In the genomic region with DNA sequence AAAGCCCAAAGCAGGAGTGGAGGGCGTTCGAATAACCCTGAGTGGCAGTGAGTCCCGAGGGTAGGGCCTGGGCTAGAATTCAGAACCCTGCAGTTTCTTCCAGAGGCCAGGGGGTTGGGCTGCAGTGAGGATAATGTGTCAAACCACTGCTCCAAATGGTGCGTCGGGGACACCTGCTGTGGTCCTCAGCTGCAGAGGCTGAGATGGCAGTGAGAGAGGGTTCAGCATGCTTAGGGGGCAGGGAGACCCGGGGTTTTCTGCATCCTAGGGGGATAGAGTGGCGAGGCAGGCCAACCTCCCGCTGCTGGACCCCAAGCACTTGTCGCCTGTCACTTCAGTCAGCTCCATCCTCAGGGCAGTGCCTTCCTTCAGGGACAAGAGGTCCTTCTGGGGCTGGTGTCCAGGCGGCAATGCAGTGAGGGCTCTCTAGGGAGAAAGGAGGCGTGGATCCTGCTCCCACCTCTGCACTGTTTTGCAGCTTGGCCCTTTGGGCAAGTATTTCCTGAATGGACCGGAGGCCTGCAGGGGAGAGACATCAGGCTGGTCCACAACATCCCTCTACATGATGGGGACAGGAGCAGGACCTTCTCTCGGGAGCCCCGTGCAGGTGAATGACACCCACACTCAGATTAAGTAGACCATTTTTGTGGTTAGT, we compare ENCODE assay signal across 17 cellular contexts. TPM values are rescaled to one million over a fixed set of nuclear protein-coding genes. Genes with fewer than 3 reads are reported as not detected.
A peak's percentile ranks its signal among the peaks of the same experiment; 100 is the strongest.
DNase-seq lines count a peak whose midpoint lies in the region; ATAC-seq, FAIRE-seq and TF ChIP-seq lines count a peak whose summit lies in the region.
"Had no signal": no experiment of that assay in that cellular context is flagged by ENCODE, and none has a peak within 500 bp of the region (broad histone marks: within the 10 kb centered on the region; RNA-seq: fewer than 3 reads in every experiment).

No MANE protein-coding gene starts in this region.

- no peak overlapping the region for H2BK20ac ChIP-seq in H9 (ENCODE audit: low read depth, low read length, poor library complexity, severe bottlenecking)
- H2BK20ac ChIP-seq in H1 (ENCODE audit: low read length), result no peak overlapping the region

- H3K4me3 ChIP-seq in H1 (ENCODE audit: extremely low read depth in 1 of 4, insufficient read depth in 2 of 4, low read depth in 3 of 4, low read length in 4 of 4) (no peak overlapping the region), psoas muscle (peak overlapping the region; percentile 55)
- H3K4me3 ChIP-seq: HAP-1 had no signal

- POLR2A ChIA-PET in H1 (lab: Charles Lee; ENCODE audit: partially characterized antibody), result no interaction called here

- H3K4me2 ChIP-seq in H9 (ENCODE audit: insufficient read depth, insufficient read length, low read length), result no peak overlapping the region
- H3K4me2 ChIP-seq in H1 (ENCODE audit: insufficient read depth in 1 of 2, low read depth in 2 of 2, low read length in 2 of 2), result no peak overlapping the region

- H3K9me3 ChIP-seq in H9 (ENCODE audit: control insufficient read depth, low read depth, low read length) (no peaks in the 10 kb centered on the region), H1 (ENCODE audit: insufficient read depth in 2 of 2, low read depth in 1 of 2, low read length in 1 of 2) (no peaks in the 10 kb centered on the region), psoas muscle (no peaks in the 10 kb centered on the region)
- H3K9me3 ChIP-seq: HAP-1 had no signal

- CTCF ChIA-PET in H1 (lab: Charles Lee; ENCODE audit: partially characterized antibody), result interaction anchor here (0.8 to 8.1 kb wide), 6 partner anchors 9 to 107 kb away, joined by 4 to 76 read pairs (median 10); partner anchors contain the start of gene NTSR2

- H3K14ac ChIP-seq in H9 (ENCODE audit: insufficient read depth, low read length) (no peak overlapping the region), H1 (ENCODE audit: insufficient read length) (no peak overlapping the region)

- H3K4me1 ChIP-seq in H9 (ENCODE audit: insufficient read depth, low read length) (peaks cover 4% of the 10 kb centered on the region; the same call in 1 of the 2 replicates), H1 (replicated peaks in 1 of 4; ENCODE audit: control insufficient read depth in 3 of 4, insufficient read depth in 4 of 4, low read length in 3 of 4) (peaks cover 3 to 14% (median 10%) of the 10 kb centered on the region in 4 experiments; a peak in 6 of 7 replicates), psoas muscle (peaks cover 61% of the 10 kb centered on the region)
- H3K4me1 ChIP-seq: HAP-1 had no signal

- H2AK5ac ChIP-seq in H9 (ENCODE audit: insufficient read length, low read length) (no peak overlapping the region), H1 (ENCODE audit: low read depth, low read length) (no peak overlapping the region; the same call in 1 of the 2 replicates)

- H2BK15ac ChIP-seq in H9 (ENCODE audit: low read depth, low read length) (no peak overlapping the region), H1 (ENCODE audit: low read length) (0 out of 2 replicates have a peak overlapping the region, but pooled peaks have one; percentile 7)

- no peak overlapping the region for H3K4ac ChIP-seq in H9 (ENCODE audit: low read depth, low read length)
- H3K4ac ChIP-seq in H1 (replicated peaks; ENCODE audit: insufficient read length, low read depth, low read length), result no peak overlapping the region

- H3K4me1 Mint-ChIP-seq in H9, result peaks cover 44 to 53% of the 10 kb centered on the region in 2 experiments

- no peak overlapping the region for H3K27ac Mint-ChIP-seq in H9

- no peak for FAIRE-seq in H1 (lab: Jason Lieb, UNC)

- H3K79me2 ChIP-seq in H9 (ENCODE audit: insufficient read depth, low read length), result no peaks in the 10 kb centered on the region
- H3K79me2 ChIP-seq in H1 (ENCODE audit: control insufficient read depth in 1 of 2, insufficient read depth in 2 of 2, low read length in 2 of 2), result no peaks in the 10 kb centered on the region

- H3K27me3 ChIP-seq in H9 (ENCODE audit: insufficient read depth, low read length) (no peaks in the 10 kb centered on the region), H1 (replicated peaks in 1 of 4; ENCODE audit: control insufficient read depth in 3 of 4, extremely low read depth in 1 of 4, insufficient read depth in 3 of 4, low read length in 3 of 4) (no peaks in the 10 kb centered on the region), psoas muscle (ENCODE audit: insufficient read depth in 3 of 3, low read length in 2 of 3) (no peaks in the 10 kb centered on the region)

- no peaks in the 10 kb centered on the region for H3K36me3 ChIP-seq in H1 (ENCODE audit: control insufficient read depth in 2 of 4, insufficient read depth in 4 of 4, low read length in 3 of 4)
- H3K36me3 ChIP-seq in psoas muscle (ENCODE audit: insufficient read depth in 1 of 2, low read depth in 1 of 2), result no peaks in the 10 kb centered on the region
- H3K36me3 ChIP-seq: HAP-1 had no signal

- H2BK5ac ChIP-seq in H9 (ENCODE audit: insufficient read length, low read length) (no peak overlapping the region), H1 (ENCODE audit: low read depth, low read length) (no peak overlapping the region)

- no peak for TF ChIP-seq POLR2A in H1 (IDR thresholded peaks at IDR 0.05; ENCODE audit: control extremely low read depth in 1 of 2, low read depth in 2 of 2, low read length in 2 of 2)

- H4K91ac ChIP-seq in H9 (ENCODE audit: insufficient read length, low read depth, low read length) (no peak overlapping the region), H1 (replicated peaks; ENCODE audit: insufficient read length, low read length) (no peak overlapping the region)

- H3K79me1 ChIP-seq in H9 (ENCODE audit: insufficient read depth, low read depth, low read length, poor library complexity, severe bottlenecking) (no peaks in the 10 kb centered on the region), H1 (ENCODE audit: low read depth, low read length) (no peaks in the 10 kb centered on the region)

- no peak overlapping the region for H3K4me3 Mint-ChIP-seq in H9

- no peak overlapping the region for H2AFZ ChIP-seq in H9 (ENCODE audit: low read length)
- H2AFZ ChIP-seq in H1 (ENCODE audit: low read length), result no peak overlapping the region

- H3K9ac ChIP-seq in H9 (ENCODE audit: extremely low read depth, insufficient read length, low read length) (no peak overlapping the region), H1 (replicated peaks in 1 of 4; ENCODE audit: extremely low read depth in 1 of 4, low read depth in 3 of 4, low read length in 3 of 4) (no peak overlapping the region)

- no peak for TF ChIP-seq RAD21 in H1 (IDR thresholded peaks at IDR 0.05 in 1 of 2, conservative IDR thresholded peaks at IDR 0.05 in 1 of 2; ENCODE audit: low read depth in 2 of 2, low read length in 2 of 2)

- DNase-seq in H9, result peak; percentile 29
- DNase-seq in NCI-H2107 (lab: John Stamatoyannopoulos, UW), result peak; percentile 33
- DNase-seq in H1 (ENCODE audit: low read depth in 1 of 2, low spot score in 2 of 2), result no peak
- no peak for DNase-seq in psoas muscle
- DNase-seq: COR-L47, EL, NCI-H1105, NCI-H187 treated with DMSO at 0.1 percent for 48 hours, NCI-H526 treated with DMSO at 0.1 percent for 48 hours, OCI-M1, RPMI8226 had no signal

- H3K18ac ChIP-seq in H9 (ENCODE audit: insufficient read length, low read depth, low read length), result no peak overlapping the region
- no peak overlapping the region; the same call in 1 of the 2 replicates for H3K18ac ChIP-seq in H1 (ENCODE audit: extremely low read depth, low read length)

- ATAC-seq in psoas muscle, result peak in 1 of 4 donors; percentile 44
- ATAC-seq in HG03439 (IDR thresholded peaks at IDR 0.05; ENCODE audit: unreplicated experiment), result no peak
- ATAC-seq in GM21619 (IDR thresholded peaks at IDR 0.05; ENCODE audit: unreplicated experiment), result no peak
- ATAC-seq in HG03565 (IDR thresholded peaks at IDR 0.05; ENCODE audit: unreplicated experiment), result no peak

- no peak for TF ChIP-seq EP300 in H1 (IDR thresholded peaks at IDR 0.05; ENCODE audit: borderline replicate concordance in 1 of 2, low read depth in 2 of 2, low read length in 2 of 2)

- no peak overlapping the region for H3T11ph ChIP-seq in H9 (ENCODE audit: low read length)

- H3K56ac ChIP-seq in H9 (ENCODE audit: insufficient read length, low read depth, low read length) (no peak overlapping the region), H1 (replicated peaks; ENCODE audit: insufficient read length, low read depth, low read length) (no peak overlapping the region)

- no peaks in the 10 kb centered on the region for H4K20me1 ChIP-seq in H9 (ENCODE audit: control insufficient read depth, insufficient read depth, insufficient read length)
- H4K20me1 ChIP-seq in H1 (replicated peaks in 1 of 2; ENCODE audit: control insufficient read depth in 1 of 2, insufficient read depth in 2 of 2, low read length in 2 of 2), result no peaks in the 10 kb centered on the region

- H2BK120ac ChIP-seq in H9 (ENCODE audit: low read depth, low read length, poor library complexity, severe bottlenecking) (no peak overlapping the region), H1 (replicated peaks; ENCODE audit: low read depth, low read length) (no peak overlapping the region)

- H3K36me3 Mint-ChIP-seq in H9 (ENCODE audit: insufficient read depth in 1 of 3, low read depth in 3 of 3), result no peaks in the 10 kb centered on the region; a peak in 1 of 7 replicates

- no CpG with 5 or more reads among the region's 14 CpGs for WGBS in H9 (ENCODE audit: extremely low coverage, insufficient read length, low lambda C conversion rate)
- WGBS in H1 (ENCODE audit: extremely low coverage in 1 of 2, insufficient coverage in 1 of 2, insufficient read length in 1 of 2, insufficient replicate concordance in 2 of 2, low coverage in 1 of 2, low lambda C conversion rate in 2 of 2, missing lambda C conversion rate in 1 of 2), 2 experiments, result 85% methylated on average over 14 of the region's 14 CpGs; no CpG with 5 or more reads in 1 of the 2 experiments
- WGBS in psoas muscle, 3 donors, result 37 to 56% (median 44%) methylated on average over 14 of the region's 14 CpGs

- H3K23me2 ChIP-seq in H9 (ENCODE audit: insufficient read length, low read depth, low read length, poor library complexity, severe bottlenecking) (no peaks in the 10 kb centered on the region), H1 (ENCODE audit: low read depth, low read length) (no peaks in the 10 kb centered on the region)

- peaks cover 22% of the 10 kb centered on the region for H3K27me3 Mint-ChIP-seq in H9 (ENCODE audit: low read depth)

- no peaks in the 10 kb centered on the region for H3K9me3 Mint-ChIP-seq in H9

- intact Hi-C loops in psoas muscle (cut with DNase I), result no loop called here

- H3K27ac ChIP-seq in H9 (ENCODE audit: insufficient read length, low read depth, low read length) (no peak overlapping the region), H1 (ENCODE audit: low read depth, low read length) (no peak overlapping the region), psoas muscle (peak overlapping the region; percentile 76)
- H3K27ac ChIP-seq: HL-60 had no signal

- H4K5ac ChIP-seq in H9 (ENCODE audit: insufficient read length, low read depth, low read length) (no peak overlapping the region), H1 (ENCODE audit: insufficient read length, low read depth, low read length) (no peak overlapping the region)

- no peak for TF ChIP-seq CTCF in H9 (conservative IDR thresholded peaks at IDR 0.05)
- TF ChIP-seq CTCF in H1 (IDR thresholded peaks at IDR 0.05; ENCODE audit: control extremely low read depth in 1 of 3, insufficient read depth in 1 of 3, low read depth in 1 of 3, low read length in 3 of 3), result no peak
- TF ChIP-seq CTCF in psoas muscle (IDR thresholded peaks at IDR 0.05), result no peak

- no peak overlapping the region for H4K8ac ChIP-seq in H9 (replicated peaks; ENCODE audit: insufficient read length, low read depth, low read length)
- no peak overlapping the region for H4K8ac ChIP-seq in H1 (ENCODE audit: extremely low read depth, insufficient read depth, low read length)

- H3K23ac ChIP-seq in H9 (ENCODE audit: insufficient read length, low read depth, low read length) (no peak overlapping the region), H1 (ENCODE audit: insufficient read length) (no peak overlapping the region)

- H2BK12ac ChIP-seq in H9 (ENCODE audit: insufficient read length, low read depth, low read length), result no peak overlapping the region
- H2BK12ac ChIP-seq in H1 (ENCODE audit: low read depth, low read length), result no peak overlapping the region

RNA-seq across cellular contexts. Expression of gene NTSR2, which starts 8.4 kb away (rescaled TPM):
- not detected in 2 replicates for total RNA-seq in H9 (2021)
- not detected in 2 replicates for total RNA-seq in H1 (2021; fragmentation: NEBNext Ultra II Directional; extraction: Animal tissue kit (Norgen Biotek cat#: 25700))
- polyA plus RNA-seq in H1 (2011; rRNA removed), result 0.05 and 0.09 TPM in 2 replicates
- polyA plus RNA-seq in H1 (2011; cell fraction: cytosol; rRNA removed), result not detected
- 0.07 TPM for polyA plus RNA-seq in H1 (2011; cell fraction: nucleus; rRNA removed)
- polyA plus RNA-seq in H1 (2012, experiment 1 of 2), result 0.10 TPM in 1 of 4 replicates, not detected in the others
- polyA plus RNA-seq in H1 (2012, experiment 2 of 2), result not detected
- polyA plus RNA-seq in H1 (2013, experiment 1 of 2), result 0.14 TPM
- 0.13 TPM for polyA plus RNA-seq in H1 (2013, experiment 2 of 2)
- not detected in 2 replicates for polyA minus RNA-seq in H1 (2011; rRNA and poly(A)+ RNA removed)
- not detected for polyA minus RNA-seq in H1 (2011; cell fraction: cytosol; rRNA and poly(A)+ RNA removed)
- polyA minus RNA-seq in H1 (2011; cell fraction: nucleus; rRNA and poly(A)+ RNA removed), result not detected
- under 1 TPM in 3 of 4 donors, not detected in 1; 0.18 to 0.36 (median 0.22) TPM for total RNA-seq in psoas muscle
- under 1 TPM; 0.35 to 0.97 (median 0.82) TPM for polyA plus RNA-seq in psoas muscle
- total RNA-seq: LHCN-M2 had no signal

Comparison
In these comparisons a context has a peak if more than half of its experiments do, and no peak if none do; other contexts are left out.
1. DNase-seq: peak in H9 (single experiment) and NCI-H2107 (single experiment); none in H1 (0 of 2) and psoas muscle (0 of 2).